In the genomic region with DNA sequence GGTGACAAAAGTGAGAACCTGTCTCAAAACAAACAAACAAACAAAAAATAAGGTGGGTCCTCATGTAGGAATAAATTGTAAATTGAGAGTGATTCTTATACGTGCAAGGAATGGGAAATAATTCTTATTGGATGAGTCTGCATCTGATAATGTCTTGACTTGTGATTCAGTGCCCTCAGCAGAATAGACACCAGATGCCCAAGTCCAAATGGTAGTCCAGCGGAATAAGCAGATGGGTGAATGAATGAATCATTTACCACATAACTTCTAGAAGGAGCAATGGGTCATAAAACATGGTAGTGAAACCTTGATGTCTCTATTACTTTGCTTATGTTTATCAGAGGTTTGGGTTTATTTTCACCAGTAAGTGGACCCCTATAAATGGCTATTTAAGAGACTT, we compare ENCODE assay signal across 20 cellular contexts.
"Had no signal": no experiment of that assay in that cellular context is flagged by ENCODE, and none has a peak within 500 bp of the region (broad histone marks: within the 10 kb centered on the region; RNA-seq: fewer than 3 reads in every experiment).

No MANE protein-coding gene starts in this region.

- H3K4me3 ChIP-seq: coronary artery, mucosa of descending colon, psoas muscle, sigmoid colon, skin epidermis, suprapubic skin, thyroid gland, upper lobe of left lung, uterus had no signal

- H3K9me3 ChIP-seq: mucosa of descending colon, neutrophil, psoas muscle, sigmoid colon, suprapubic skin, thyroid gland, upper lobe of left lung, uterus had no signal

- DNase-seq: effector CD4-positive, alpha-beta T cell; endodermal cell; foreskin fibroblast; immature natural killer cell; left colon; mucosa of descending colon; naive thymus-derived CD8-positive, alpha-beta T cell; psoas muscle; sigmoid colon; stimulated activated CD4-positive, alpha-beta T cell treated with anti-CD3 and anti-CD28 coated beads, Interleukin-12 subunit alpha, Interleukin-12 subunit beta, amount 100 ng/mL, for 4 hours; stimulated activated naive CD8-positive, alpha-beta T cell treated with anti-CD3 and anti-CD28 coated beads, Interleukin-15, Interleukin-2, amounts not matched to agents 100 U/mL and 50 U/mL, for 24 hours; thyroid gland; upper lobe of left lung; uterus had no signal

- H3K27ac ChIP-seq: coronary artery, neutrophil, psoas muscle, sigmoid colon, skin epidermis, suprapubic skin, thyroid gland, upper lobe of left lung, uterus had no signal

- H3K27me3 ChIP-seq: neutrophil, sigmoid colon, suprapubic skin, thyroid gland, upper lobe of left lung, uterus had no signal

- H3K36me3 ChIP-seq: neutrophil, sigmoid colon, suprapubic skin, thyroid gland, upper lobe of left lung, uterus had no signal

- H3K4me1 ChIP-seq: psoas muscle, sigmoid colon, suprapubic skin, thyroid gland, upper lobe of left lung, uterus had no signal

- FAIRE-seq: endothelial cell of umbilical vein, keratinocyte had no signal
